12 cellular contexts compared by ENCODE assay signal in genomic region chr21:42424848-42425602, GRCh38. TPM values are rescaled to one million over a fixed set of nuclear protein-coding genes. Genes with fewer than 3 reads are reported as not detected.
DNase-seq lines count a peak whose midpoint lies in the region; ATAC-seq, FAIRE-seq and TF ChIP-seq lines count a peak whose summit lies in the region.
"Had no signal": no experiment of that assay in that cellular context is flagged by ENCODE, and none has a peak within 500 bp of the region (broad histone marks: within the 10 kb centered on the region; RNA-seq: fewer than 3 reads in every experiment).

No MANE protein-coding gene starts in this region.

- H3K36me3 Mint-ChIP-seq in activated CD4-positive, alpha-beta T cell treated with anti-CD3 and anti-CD28 coated beads, Interleukin-2, amount 10 ng/mL, durations not matched to agents 24 days and 14 days (ENCODE audit: low read depth): peaks cover 92% of the 10 kb centered on the region

- peak; percentile 67 for ATAC-seq in HG02943 (IDR thresholded peaks at IDR 0.05; ENCODE audit: low read depth, unreplicated experiment)

- no peak overlapping the region for H3K9ac ChIP-seq in endothelial cell of umbilical vein (replicated peaks; ENCODE audit: extremely low read depth, insufficient read depth, low read length)

- DNase-seq in A673 (ENCODE audit: low spot score) (peak; percentile 96), endothelial cell of umbilical vein (ENCODE audit: low read depth, low spot score) (peak; percentile 44), NCI-H748 treated with DMSO at 0.1 percent for 48 hours (lab: John Stamatoyannopoulos, UW) (no peak), right atrium auricular region (ENCODE audit: low spot score) (no peak), GOT3 (lab: John Stamatoyannopoulos, UW) (no peak), mucosa of gallbladder (ENCODE audit: low spot score) (no peak)
- peak; percentile 93 for DNase-seq in activated CD4-positive, alpha-beta T cell treated with anti-CD3 and anti-CD28 coated beads, Interleukin-2, amount 10 ng/mL, durations not matched to agents 24 days and 14 days

- H3K9me1 ChIP-seq in endothelial cell of umbilical vein (replicated peaks; ENCODE audit: control insufficient read depth, extremely low read depth, insufficient read depth, low read length): no peaks in the 10 kb centered on the region

- no peaks in the 10 kb centered on the region for H3K27me3 Mint-ChIP-seq in activated CD4-positive, alpha-beta T cell treated with anti-CD3 and anti-CD28 coated beads, Interleukin-2, amount 10 ng/mL, durations not matched to agents 24 days and 14 days

- BruUV-seq in A673 (replicated peaks; lab: Mats Ljungman, UMichigan): no TSS peak
- no TSS peak for BruUV-seq in endothelial cell of umbilical vein (replicated peaks; lab: Mats Ljungman, UMichigan)

- intact Hi-C loops in A673 (cut with micrococcal nuclease; ENCODE audit: unreplicated experiment) (no loop called here), endothelial cell of umbilical vein (cut with micrococcal nuclease) (loop anchor here (1.0 kb wide), 1 partner anchor 162 kb away; no protein-coding TSS in a partner anchor)
- intact Hi-C loops in activated CD4-positive, alpha-beta T cell treated with anti-CD3 and anti-CD28 coated beads, Interleukin-2, amount 10 ng/mL, durations not matched to agents 24 days and 14 days (cut with micrococcal nuclease): loop anchor here (1.0 to 5.0 kb wide), 2 partner anchors 19 to 33 kb away; no protein-coding TSS in a partner anchor

- H3K9me3 ChIP-seq in A673 (ENCODE audit: low read depth, low read length, poor library complexity, severe bottlenecking): peaks cover 5% of the 10 kb centered on the region
- H3K9me3 ChIP-seq in endothelial cell of umbilical vein (replicated peaks; ENCODE audit: control insufficient read depth, insufficient read depth, low read length): no peaks in the 10 kb centered on the region
- no peaks in the 10 kb centered on the region for H3K9me3 ChIP-seq in right atrium auricular region

- no peak for TF ChIP-seq POLR2A in endothelial cell of umbilical vein (IDR thresholded peaks at IDR 0.05; ENCODE audit: low read depth, low read length)

- no peaks in the 10 kb centered on the region for H4K20me1 ChIP-seq in endothelial cell of umbilical vein (replicated peaks; ENCODE audit: control insufficient read depth, extremely low read depth, insufficient read depth, low read length)

- dilution Hi-C loops in endothelial cell of umbilical vein (cut with MboI; ENCODE audit: extremely low pct_ligation_motif_present, low sequenced_read_pairs): no loop called here

- H3K36me3 ChIP-seq in A673 (ENCODE audit: insufficient read depth, low read length, poor library complexity, severe bottlenecking) (no peaks in the 10 kb centered on the region), endothelial cell of umbilical vein (ENCODE audit: control insufficient read depth in 2 of 2, extremely low read depth in 1 of 2, insufficient read depth in 2 of 2, low read length in 2 of 2) (no peaks in the 10 kb centered on the region), right atrium auricular region (no peaks in the 10 kb centered on the region)
- H3K36me3 ChIP-seq: cardiac muscle cell had no signal

- H3K27ac ChIP-seq in A673 (ENCODE audit: low read depth, low read length, poor library complexity, severe bottlenecking): peak overlapping the region; percentile 77
- no peak overlapping the region for H3K27ac ChIP-seq in endothelial cell of umbilical vein (ENCODE audit: insufficient read depth, low read depth, low read length)
- no peak overlapping the region for H3K27ac ChIP-seq in right atrium auricular region
- H3K27ac ChIP-seq: cardiac muscle cell had no signal

- CTCF ChIA-PET in A673 (lab: Charles Lee) (no interaction called here), endothelial cell of umbilical vein (lab: Charles Lee) (interaction anchor here (1.0 kb wide), 1 partner anchor 116 kb away, joined by 3 read pairs; no protein-coding TSS in a partner anchor)

- H3K4me2 ChIP-seq in endothelial cell of umbilical vein (ENCODE audit: insufficient read depth, low read length): no peak overlapping the region

- H3K9me3 Mint-ChIP-seq in activated CD4-positive, alpha-beta T cell treated with anti-CD3 and anti-CD28 coated beads, Interleukin-2, amount 10 ng/mL, durations not matched to agents 24 days and 14 days: no peaks in the 10 kb centered on the region

- peak overlapping the region; percentile 79 for H3K4me3 Mint-ChIP-seq in activated CD4-positive, alpha-beta T cell treated with anti-CD3 and anti-CD28 coated beads, Interleukin-2, amount 10 ng/mL, durations not matched to agents 24 days and 14 days

- peaks cover 27% of the 10 kb centered on the region for H3K4me1 ChIP-seq in A673 (ENCODE audit: insufficient read depth, low read length, poor library complexity, severe bottlenecking)
- H3K4me1 ChIP-seq in endothelial cell of umbilical vein (ENCODE audit: control insufficient read depth, extremely low read depth, insufficient read depth, low read length): peaks cover 12% of the 10 kb centered on the region
- H3K4me1 ChIP-seq in right atrium auricular region: no peaks in the 10 kb centered on the region

- TF ChIP-seq CTCF in A673 (conservative IDR thresholded peaks at IDR 0.05; ENCODE audit: low read depth, low read length) (no peak), endothelial cell of umbilical vein (IDR thresholded peaks at IDR 0.05; ENCODE audit: extremely low read depth in 1 of 2, insufficient read depth in 1 of 2, low read depth in 1 of 2, low read length in 2 of 2) (no peak), right atrium auricular region (IDR thresholded peaks at IDR 0.05) (no peak)

- peak overlapping the region; percentile 92 for H3K27ac Mint-ChIP-seq in activated CD4-positive, alpha-beta T cell treated with anti-CD3 and anti-CD28 coated beads, Interleukin-2, amount 10 ng/mL, durations not matched to agents 24 days and 14 days

- H3K4me3 ChIP-seq in A673 (ENCODE audit: low read depth, low read length, poor library complexity, severe bottlenecking) (no peak overlapping the region), endothelial cell of umbilical vein (replicated peaks in 1 of 3; ENCODE audit: insufficient read depth in 1 of 3, low read depth in 1 of 3, low read length in 3 of 3) (no peak overlapping the region), right atrium auricular region (no peak overlapping the region)
- H3K4me3 ChIP-seq: cardiac muscle cell had no signal

- H2AFZ ChIP-seq in endothelial cell of umbilical vein (ENCODE audit: low read depth, low read length): no peak overlapping the region

- POLR2A ChIA-PET in A673 (lab: Charles Lee; ENCODE audit: low non-redundant PET) (interaction anchor here (0.5 kb wide), 1 partner anchor 406 kb away, joined by 5 read pairs; no protein-coding TSS in a partner anchor), endothelial cell of umbilical vein (lab: Charles Lee) (no interaction called here)

- H3K27me3 ChIP-seq in A673 (replicated peaks; ENCODE audit: insufficient read depth, low read depth, low read length, poor library complexity) (peaks cover 75% of the 10 kb centered on the region), endothelial cell of umbilical vein (ENCODE audit: control insufficient read depth in 2 of 2, insufficient read depth in 2 of 2, low read length in 2 of 2) (peaks cover 28 to 51% of the 10 kb centered on the region in 2 experiments), right atrium auricular region (no peaks in the 10 kb centered on the region)

- H3K79me2 ChIP-seq in endothelial cell of umbilical vein (ENCODE audit: control insufficient read depth, insufficient read depth, low read length): no peaks in the 10 kb centered on the region

- peaks cover 64% of the 10 kb centered on the region for H3K4me1 Mint-ChIP-seq in activated CD4-positive, alpha-beta T cell treated with anti-CD3 and anti-CD28 coated beads, Interleukin-2, amount 10 ng/mL, durations not matched to agents 24 days and 14 days

- peak; percentile 80 for FAIRE-seq in endothelial cell of umbilical vein (lab: Jason Lieb, UNC)
- FAIRE-seq: H1, keratinocyte had no signal

RNA-seq across cellular contexts. Expression of gene UBASH3A, which starts 21.3 kb away (rescaled TPM):
- not detected in 2 replicates for total RNA-seq in A673 (2021)
- 61.4 and 65.7 TPM in 2 replicates for total RNA-seq in activated CD4-positive, alpha-beta T cell treated with anti-CD3 and anti-CD28 coated beads, Interleukin-2, amount 10 ng/mL, durations not matched to agents 24 days and 14 days
- not detected in 2 replicates for total RNA-seq in endothelial cell of umbilical vein
- polyA plus RNA-seq in endothelial cell of umbilical vein: not detected in 2 replicates
- not detected in 2 replicates for polyA plus RNA-seq in endothelial cell of umbilical vein (2011; cell fraction: cytosol; rRNA removed)
- polyA plus RNA-seq in endothelial cell of umbilical vein (2011; cell fraction: nucleus; rRNA removed): not detected in 2 replicates
- polyA plus RNA-seq in endothelial cell of umbilical vein (2012): not detected in 2 replicates
- polyA minus RNA-seq in endothelial cell of umbilical vein: 0.15 TPM in 1 of 2 replicates, not detected in the other
- not detected for polyA minus RNA-seq in endothelial cell of umbilical vein (2011; cell fraction: cytosol; rRNA and poly(A)+ RNA removed)
- not detected in 2 replicates for polyA minus RNA-seq in endothelial cell of umbilical vein (2011; cell fraction: nucleus; rRNA and poly(A)+ RNA removed)
- total RNA-seq in right atrium auricular region: under 1 TPM in 1 of 2 donors, not detected in 1; 0.12 TPM
- 2.0 TPM for total RNA-seq in mucosa of gallbladder
- total RNA-seq: cardiac muscle cell, H1 had no signal
- polyA plus RNA-seq: BJ, cardiac muscle cell, H1, keratinocyte had no signal

RNA-seq across cellular contexts. Expression of gene TMPRSS3, which starts 29.2 kb away (rescaled TPM):
- total RNA-seq in A673 (2021): not detected in 2 replicates
- 56.9 and 58.7 TPM in 2 replicates for total RNA-seq in activated CD4-positive, alpha-beta T cell treated with anti-CD3 and anti-CD28 coated beads, Interleukin-2, amount 10 ng/mL, durations not matched to agents 24 days and 14 days
- not detected in 2 replicates for total RNA-seq in endothelial cell of umbilical vein
- not detected in 2 replicates for polyA plus RNA-seq in endothelial cell of umbilical vein
- polyA plus RNA-seq in endothelial cell of umbilical vein (2011; cell fraction: cytosol; rRNA removed): not detected in 2 replicates
- polyA plus RNA-seq in endothelial cell of umbilical vein (2011; cell fraction: nucleus; rRNA removed): not detected in 2 replicates
- not detected in 2 replicates for polyA plus RNA-seq in endothelial cell of umbilical vein (2012)
- polyA minus RNA-seq in endothelial cell of umbilical vein: not detected in 2 replicates
- 16.7 TPM for polyA minus RNA-seq in endothelial cell of umbilical vein (2011; cell fraction: cytosol; rRNA and poly(A)+ RNA removed)
- 0.19 TPM in 1 of 2 replicates, not detected in the other for polyA minus RNA-seq in endothelial cell of umbilical vein (2011; cell fraction: nucleus; rRNA and poly(A)+ RNA removed)
- 1 to 10 TPM; 1.1 to 2.4 TPM for total RNA-seq in right atrium auricular region
- 10.5 TPM for total RNA-seq in mucosa of gallbladder
- total RNA-seq: cardiac muscle cell, H1 had no signal
- polyA plus RNA-seq: BJ, cardiac muscle cell, keratinocyte had no signal

RNA-seq across cellular contexts. Expression of gene TFF1, which starts 58.7 kb away (rescaled TPM):
- total RNA-seq in A673 (2021) (not detected in 2 replicates), endothelial cell of umbilical vein (not detected in 2 replicates), right atrium auricular region (not detected), mucosa of gallbladder (241 TPM)
- total RNA-seq in activated CD4-positive, alpha-beta T cell treated with anti-CD3 and anti-CD28 coated beads, Interleukin-2, amount 10 ng/mL, durations not matched to agents 24 days and 14 days: not detected in 2 replicates
- polyA plus RNA-seq in endothelial cell of umbilical vein: not detected in 2 replicates
- not detected in 2 replicates for polyA plus RNA-seq in endothelial cell of umbilical vein (2011; cell fraction: cytosol; rRNA removed)
- polyA plus RNA-seq in endothelial cell of umbilical vein (2011; cell fraction: nucleus; rRNA removed): 0.49 TPM in 1 of 2 replicates, not detected in the other
- polyA plus RNA-seq in endothelial cell of umbilical vein (2012): not detected in 2 replicates
- not detected in 2 replicates for polyA minus RNA-seq in endothelial cell of umbilical vein
- polyA minus RNA-seq in endothelial cell of umbilical vein (2011; cell fraction: cytosol; rRNA and poly(A)+ RNA removed): 4.1 TPM
- not detected in 2 replicates for polyA minus RNA-seq in endothelial cell of umbilical vein (2011; cell fraction: nucleus; rRNA and poly(A)+ RNA removed)
- total RNA-seq: cardiac muscle cell, H1 had no signal
- polyA plus RNA-seq: BJ, cardiac muscle cell, H1, keratinocyte had no signal

Comparison
In these comparisons a context has a peak if more than half of its experiments do, and no peak if none do; other contexts are left out.
1. DNase-seq: peak in A673 (single experiment), activated CD4-positive, alpha-beta T cell treated with anti-CD3 and anti-CD28 coated beads, Interleukin-2, amount 10 ng/mL, durations not matched to agents 24 days and 14 days (single experiment) and endothelial cell of umbilical vein (single experiment); none in NCI-H748 treated with DMSO at 0.1 percent for 48 hours (single experiment), right atrium auricular region (single experiment), GOT3 (single experiment) and mucosa of gallbladder (single experiment).
2. RNA of gene UBASH3A, which starts 21.3 kb away (total RNA-seq): 61.4 to 65.7 TPM in activated CD4-positive, alpha-beta T cell treated with anti-CD3 and anti-CD28 coated beads, Interleukin-2, amount 10 ng/mL, durations not matched to agents 24 days and 14 days; 2.0 TPM in mucosa of gallbladder (single experiment), 0.12 TPM in right atrium auricular region, not detected in A673 and not detected in endothelial cell of umbilical vein; every median in the first group is over 10 times any median in the second.
3. RNA of gene TFF1, which starts 58.7 kb away (total RNA-seq): 241 TPM in mucosa of gallbladder (single experiment); not detected in A673, not detected in activated CD4-positive, alpha-beta T cell treated with anti-CD3 and anti-CD28 coated beads, Interleukin-2, amount 10 ng/mL, durations not matched to agents 24 days and 14 days, not detected in endothelial cell of umbilical vein and not detected in right atrium auricular region; every median in the first group is over 100 times any median in the second.